ENCODE assay signal across 8 cellular contexts in the genomic region with DNA sequence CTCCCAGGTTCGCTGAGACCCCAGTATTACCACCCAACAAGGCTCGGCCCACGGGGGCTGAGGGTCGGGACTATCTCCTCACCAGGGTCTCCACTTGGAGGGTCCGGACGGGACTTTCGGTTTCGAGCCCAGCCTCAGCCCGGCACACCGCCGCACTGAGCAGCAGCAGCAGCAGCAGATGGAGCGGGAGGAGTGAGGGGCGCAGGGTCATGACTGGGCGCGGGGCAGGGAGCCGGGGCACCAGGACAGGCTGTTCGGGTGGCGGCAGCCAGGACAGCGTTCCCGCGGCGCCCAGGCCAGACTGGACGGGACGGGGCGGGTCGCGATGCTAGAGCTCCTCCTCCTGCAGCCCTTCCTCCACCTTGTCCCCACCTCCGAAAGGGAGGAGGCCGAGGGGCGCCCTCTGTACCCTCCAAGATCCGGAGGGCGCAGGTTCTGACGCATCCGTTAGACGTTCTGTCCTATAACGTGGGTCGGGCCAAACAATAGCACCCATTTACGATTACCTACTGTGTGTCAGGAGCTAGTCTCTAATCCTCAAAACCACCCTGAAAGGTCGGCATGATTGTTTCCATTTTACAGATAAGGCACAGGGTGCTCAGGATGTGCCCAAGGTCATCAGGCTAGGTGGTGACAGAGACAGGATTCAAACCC. TPM values are rescaled to one million over a fixed set of nuclear protein-coding genes. Genes with fewer than 3 reads are reported as not detected.
DNase-seq lines count a peak whose midpoint lies in the region; TF ChIP-seq lines count a peak whose summit lies in the region.

Gene FKBP11, minus strand, starts transcription at position 275 of the 654 bp plus-strand sequence. Its CDS starts 64 bp downstream, at position 211.

- H2AFZ ChIP-seq in GM23248 (peak within 1 kb of the TSS; percentile 74), fibroblast of lung (ENCODE audit: low read length) (peak within 1 kb of the TSS; percentile 70)

- H3K27ac ChIP-seq in DOHH2 (ENCODE audit: low read depth, low read length) (peak within 1 kb of the TSS; percentile 40), GM23248 (peak within 1 kb of the TSS; percentile 46), fibroblast of lung (ENCODE audit: insufficient read depth, low read length) (peak within 1 kb of the TSS; percentile 63), stomach smooth muscle (ENCODE audit: low read length) (no peak within 1 kb of the TSS)

- H3F3A ChIP-seq in DOHH2 (ENCODE audit: control insufficient read depth, insufficient read depth) (peaks cover 8% of the 10 kb centered on the region), GM23248 (ENCODE audit: insufficient read depth) (peaks cover 17% of the 10 kb centered on the region; the same call in 1 of the 2 replicates)

- peak within 1 kb of the TSS; percentile 100 for H3K4me3 ChIP-seq in DOHH2 (ENCODE audit: low read length)
- peak within 1 kb of the TSS; percentile 97 for H3K4me3 ChIP-seq in GM23248
- H3K4me3 ChIP-seq in fibroblast of lung (replicated peaks in 1 of 4; ENCODE audit: control extremely low read depth in 1 of 4, insufficient read depth in 1 of 4, low read depth in 3 of 4, low read length in 4 of 4) = peak within 1 kb of the TSS; percentile 50 to 99 (median 68)
- H3K4me3 ChIP-seq in stomach smooth muscle (ENCODE audit: low read length in 2 of 2) = peak within 1 kb of the TSS; percentile 91 to 94

- H3K4me2 ChIP-seq in DOHH2 (ENCODE audit: low read length) (peak within 1 kb of the TSS; percentile 99), GM23248 (ENCODE audit: unreplicated experiment) (peak within 1 kb of the TSS; percentile 89), fibroblast of lung (ENCODE audit: extremely low read depth, insufficient read depth, low read length) (peak within 1 kb of the TSS; percentile 96)

- H3K4me1 ChIP-seq in DOHH2 (ENCODE audit: control insufficient read depth, low read length) (peaks cover 16% of the 10 kb centered on the region), GM23248 (ENCODE audit: insufficient read depth) (peaks cover 10% of the 10 kb centered on the region; the same call in 1 of the 2 replicates), fibroblast of lung (ENCODE audit: control insufficient read depth, extremely low read depth, insufficient read depth, low read length) (peaks cover 8% of the 10 kb centered on the region), stomach smooth muscle (ENCODE audit: control insufficient read depth, insufficient read depth, low read length) (peaks cover 11% of the 10 kb centered on the region)

- H3K27me3 ChIP-seq in DOHH2 (ENCODE audit: control insufficient read depth, low read length) (no peaks in the 10 kb centered on the region), GM23248 (replicated peaks; ENCODE audit: insufficient read depth) (no peaks in the 10 kb centered on the region), fibroblast of lung (ENCODE audit: control insufficient read depth, insufficient read depth, low read length) (no peaks in the 10 kb centered on the region), stomach smooth muscle (ENCODE audit: control insufficient read depth in 1 of 2, insufficient read depth in 2 of 2, low read length in 2 of 2) (no peaks in the 10 kb centered on the region)

- H3K9me2 ChIP-seq in DOHH2 (replicated peaks; ENCODE audit: control insufficient read depth, low read length) = no peaks in the 10 kb centered on the region
- H3K9me2 ChIP-seq in GM23248 (ENCODE audit: insufficient read depth) = no peaks in the 10 kb centered on the region

- H3K9ac ChIP-seq in GM23248 (peak within 1 kb of the TSS; percentile 97), fibroblast of lung (ENCODE audit: insufficient read depth, low read length) (peak within 1 kb of the TSS; percentile 77), stomach smooth muscle (ENCODE audit: low read length in 2 of 2) (peak within 1 kb of the TSS; percentile 66 to 76)

- H3K36me3 ChIP-seq in DOHH2 (ENCODE audit: control insufficient read depth, low read length) (peaks cover 24% of the 10 kb centered on the region), GM23248 (ENCODE audit: low read depth) (peaks cover 27% of the 10 kb centered on the region), fibroblast of lung (ENCODE audit: control insufficient read depth, insufficient read depth, low read length) (peaks cover 9% of the 10 kb centered on the region), stomach smooth muscle (ENCODE audit: control insufficient read depth in 2 of 2, insufficient read depth in 2 of 2, low read length in 2 of 2) (peaks cover 0 to 4% of the 10 kb centered on the region in 2 donors)

- H3K27ac Mint-ChIP-seq in nephron progenitor cell = no peak within 1 kb of the TSS

- TF ChIP-seq CTCF in DOHH2 (IDR thresholded peaks at IDR 0.05; ENCODE audit: low read depth, low read length, poor library complexity, severe bottlenecking) (no peak), fibroblast of lung (conservative IDR thresholded peaks at IDR 0.05 in 1 of 2, IDR thresholded peaks at IDR 0.05 in 1 of 2; ENCODE audit: low read depth in 1 of 2, low read length in 2 of 2) (no peak), nephron progenitor cell (IDR thresholded peaks at IDR 0.05) (no peak)

- peaks cover 63% of the 10 kb centered on the region for H3K36me3 Mint-ChIP-seq in nephron progenitor cell (ENCODE audit: low read depth)

- H3K4me3 Mint-ChIP-seq in nephron progenitor cell = peak within 1 kb of the TSS; percentile 82

- H4K20me1 ChIP-seq in DOHH2 (ENCODE audit: control insufficient read depth, insufficient read depth, low read depth, low read length) = no peaks in the 10 kb centered on the region
- H4K20me1 ChIP-seq in GM23248 (ENCODE audit: insufficient read depth) = no peaks in the 10 kb centered on the region
- H4K20me1 ChIP-seq in fibroblast of lung (ENCODE audit: control insufficient read depth, extremely low read depth, insufficient read depth, low read length) = no peaks in the 10 kb centered on the region

- H3K9me3 ChIP-seq in DOHH2 (ENCODE audit: control insufficient read depth, insufficient read depth, low read length) (no peaks in the 10 kb centered on the region), GM23248 (ENCODE audit: low read depth) (no peaks in the 10 kb centered on the region), fibroblast of lung (ENCODE audit: control insufficient read depth, insufficient read depth, low read depth, low read length) (no peaks in the 10 kb centered on the region), stomach smooth muscle (ENCODE audit: control insufficient read depth in 2 of 2, low read length in 2 of 2) (no peaks in the 10 kb centered on the region)

- H3K4me1 Mint-ChIP-seq in nephron progenitor cell = peaks cover 10% of the 10 kb centered on the region

- H3K27me3 Mint-ChIP-seq in nephron progenitor cell (ENCODE audit: low read depth, poor library complexity) = peaks cover 6% of the 10 kb centered on the region

- peak; percentile 84 for DNase-seq in GM23248
- DNase-seq in NCI-H1930 (lab: John Stamatoyannopoulos, UW) = peak; percentile 6 to 14
- DNase-seq in activated T-cell treated with anti-CD3 and anti-CD28 coated beads, Interleukin-2, amount 50 U/mL, for 1 hour = peak; percentile 78
- DNase-seq in fibroblast of lung (ENCODE audit: low read depth in 2 of 2) = peak; percentile 45 to 58
- peak; percentile 59 for DNase-seq in nephron progenitor cell
- DNase-seq in NCI-H128 (lab: John Stamatoyannopoulos, UW; ENCODE audit: unreplicated experiment) = no peak

- 2 to 3% methylated on average over 39 of the region's 39 CpGs for WGBS in GM23248 (ENCODE audit: low coverage in 1 of 2, low lambda C conversion rate in 2 of 2, missing lambda C conversion rate in 2 of 2), 2 experiments

- no peaks in the 10 kb centered on the region for H3K9me3 Mint-ChIP-seq in nephron progenitor cell

- in situ Hi-C loops in GM23248 (cut with MboI) = no loop called here

- H3K79me2 ChIP-seq in DOHH2 (ENCODE audit: control insufficient read depth, low read length) (peaks cover 7% of the 10 kb centered on the region; the same call in 1 of the 2 replicates), GM23248 (ENCODE audit: insufficient read depth) (no peaks in the 10 kb centered on the region), fibroblast of lung (ENCODE audit: control insufficient read depth, insufficient read depth, low read length) (no peaks in the 10 kb centered on the region)

RNA-seq across cellular contexts. Expression of gene FKBP11, which starts in this region (rescaled TPM):
- 17.4 and 28.1 TPM in 2 replicates for total RNA-seq in GM23248 (2014; rRNA removed; shearing (Covaris generic))
- polyA plus RNA-seq in GM23248 (2016; fragmentation: Nextera tagmentation; extraction: Ambion mirVana) (158 and 159 TPM in 2 replicates), fibroblast of lung (20.8 and 48.8 TPM in 2 replicates)
- total RNA-seq in fibroblast of lung = 10.0 and 12.6 TPM in 2 replicates
- polyA plus RNA-seq in fibroblast of lung (2012) = 41.0 and 81.2 TPM in 2 replicates
- polyA minus RNA-seq in fibroblast of lung (ENCODE audit: low replicate concordance) = 10.4 and 12.9 TPM in 2 replicates
